Comparison of ENCODE assay signal across 9 cellular contexts in the genomic region with DNA sequence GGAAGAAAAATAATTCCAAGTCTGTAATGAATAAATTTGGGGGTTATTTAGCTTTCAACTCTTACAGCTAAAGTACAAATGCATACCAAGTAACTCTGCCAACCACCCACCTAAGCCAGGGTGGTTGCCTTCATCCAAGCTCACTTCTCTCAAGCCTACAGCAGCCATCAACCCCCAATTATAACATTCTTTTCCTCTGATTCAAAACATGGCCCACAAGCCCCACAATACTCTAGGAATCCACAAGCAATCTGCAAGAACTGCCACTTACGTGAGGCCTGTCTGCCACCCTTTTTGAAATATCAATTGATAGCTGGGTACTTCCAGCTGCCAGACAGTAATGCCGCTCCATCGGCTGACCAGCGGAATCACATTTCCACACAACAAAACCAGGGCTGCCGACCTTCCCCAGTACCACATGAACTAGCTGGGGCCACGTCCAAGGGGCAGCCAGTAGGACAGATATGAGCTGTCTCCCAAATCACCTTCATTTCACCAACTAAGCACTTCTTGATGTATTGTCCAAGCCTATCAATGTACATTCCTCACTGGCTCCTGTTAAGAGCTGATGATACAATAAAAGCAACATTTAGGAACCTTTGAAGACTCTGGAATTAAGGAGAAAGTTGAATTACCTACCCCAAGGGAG. TPM values are rescaled to one million over a fixed set of nuclear protein-coding genes. Genes with fewer than 3 reads are reported as not detected.
DNase-seq lines count a peak whose midpoint lies in the region; ATAC-seq, FAIRE-seq and TF ChIP-seq lines count a peak whose summit lies in the region.
"Had no signal": no experiment of that assay in that cellular context is flagged by ENCODE, and none has a peak within 500 bp of the region (broad histone marks: within the 10 kb centered on the region; RNA-seq: fewer than 3 reads in every experiment).

No MANE protein-coding gene starts in this region.

- FAIRE-seq in GM12878 (lab: Jason Lieb, UNC), result no peak

- no peak for ATAC-seq in CD4-positive, alpha-beta T cell (ENCODE audit: poor library complexity)
- ATAC-seq in GM12878 (no peak), naive B cell (ENCODE audit: low read depth in 2 of 2) (no peak), right cardiac atrium (no peak)

- intact Hi-C loops in CD4-positive, alpha-beta T cell (cut with DNase I, micrococcal nuclease), result loop anchor here (5.0 to 10.0 kb wide), 7 partner anchors 353 to 1580 kb away; a partner anchor contains a TSS
- intact Hi-C loops in GM12878 (cut with micrococcal nuclease; ENCODE audit: unreplicated experiment), result no loop called here
- intact Hi-C loops in right cardiac atrium (cut with DNase I), result no loop called here

- TF ChIP-seq CTCF in CD4-positive, alpha-beta T cell (IDR thresholded peaks at IDR 0.05), result no peak
- TF ChIP-seq CTCF in GM12878 (IDR thresholded peaks at IDR 0.05 in 2 of 3, conservative IDR thresholded peaks at IDR 0.05 in 1 of 3; ENCODE audit: control insufficient read depth in 2 of 3, extremely low read depth in 1 of 3, insufficient read depth in 1 of 3, low read depth in 3 of 3, low read length in 3 of 3), result no peak
- TF ChIP-seq CTCF in GM10266 (IDR thresholded peaks at IDR 0.05; ENCODE audit: control insufficient read depth, insufficient read depth, low read depth, missing control alignments), result no peak
- TF ChIP-seq CTCF in WERI-Rb-1 (IDR thresholded peaks at IDR 0.05; ENCODE audit: low read depth, low read length), result no peak

- H3K4me3 ChIP-seq in GM12878 (peak overlapping the region; percentile 80), right cardiac atrium (ENCODE audit: low read length) (no peak overlapping the region), WERI-Rb-1 (ENCODE audit: low read depth, low read length) (no peak overlapping the region)
- H3K4me3 ChIP-seq: SJCRH30 had no signal

- H2AFZ ChIP-seq in GM12878 (ENCODE audit: control insufficient read depth, low read depth, low read length), result no peak overlapping the region

- TF ChIP-seq POLR2A in GM12878 (IDR thresholded peaks at IDR 0.05; ENCODE audit: low read depth, low read length), result no peak

- DNase-seq in CD4-positive, alpha-beta T cell, result no peak
- DNase-seq in GM12878 (ENCODE audit: low read depth, low spot score), result no peak
- DNase-seq in naive B cell, result no peak
- DNase-seq in right cardiac atrium, result no peak
- DNase-seq in GM10266 (ENCODE audit: extremely low spot score), result no peak
- no peak for DNase-seq in dermis blood vessel endothelial cell
- no peak for DNase-seq in WERI-Rb-1
- DNase-seq: SJCRH30 had no signal

- peaks cover 7% of the 10 kb centered on the region; the same call in 1 of the 2 replicates for H4K20me1 ChIP-seq in GM12878 (ENCODE audit: control insufficient read depth, insufficient read depth)

- SMC1A ChIA-PET in GM12878 (lab: Charles Lee; ENCODE audit: uncharacterized antibody, unreplicated experiment), result interaction anchor here (0.6 to 8.1 kb wide), 14 partner anchors 9 to 570 kb away, joined by 3 to 108 read pairs (median 4); no protein-coding TSS in a partner anchor

- H3K36me3 ChIP-seq in KOPT-K1 (ENCODE audit: insufficient read depth, low read length) (peaks cover 42% of the 10 kb centered on the region), GM12878 (ENCODE audit: control insufficient read depth in 2 of 2, insufficient read depth in 2 of 2, low read length in 1 of 2) (peaks cover 1 to 24% of the 10 kb centered on the region in 2 experiments), WERI-Rb-1 (peaks cover 4% of the 10 kb centered on the region; the same call in 1 of the 2 replicates)

- H3K27ac ChIP-seq in CD4-positive, alpha-beta T cell (ENCODE audit: low read depth, low read length), result no peak overlapping the region
- H3K27ac ChIP-seq in KOPT-K1 (ENCODE audit: low read depth, low read length, poor library complexity, severe bottlenecking), result peak overlapping the region; percentile 93
- H3K27ac ChIP-seq in GM12878 (ENCODE audit: control insufficient read depth, insufficient read depth), result peak overlapping the region; percentile 48
- no peak overlapping the region for H3K27ac ChIP-seq in right cardiac atrium (ENCODE audit: low read length)
- no peak overlapping the region for H3K27ac ChIP-seq in WERI-Rb-1
- H3K27ac ChIP-seq: SJCRH30 had no signal

- peaks cover 66% of the 10 kb centered on the region for H3K4me1 Mint-ChIP-seq in CD4-positive, alpha-beta T cell (ENCODE audit: low read depth)
- peaks cover 46 to 61% (median 50%) of the 10 kb centered on the region in 3 donors for H3K4me1 Mint-ChIP-seq in naive B cell

- H3K4me2 ChIP-seq in GM12878 (ENCODE audit: control insufficient read depth, insufficient read depth), result peak overlapping the region; percentile 99

- H3K79me2 ChIP-seq in GM12878 (ENCODE audit: control insufficient read depth, insufficient read depth, low read length), result peaks cover 73% of the 10 kb centered on the region

- H3K9ac ChIP-seq in GM12878 (ENCODE audit: control insufficient read depth, insufficient read depth, low read length), result 0 out of 2 replicates have a peak overlapping the region, but pooled peaks have one; percentile 2

- H3K9me3 Mint-ChIP-seq in CD4-positive, alpha-beta T cell, result no peaks in the 10 kb centered on the region
- H3K9me3 Mint-ChIP-seq in naive B cell, result no peaks in the 10 kb centered on the region

- H3K9me3 ChIP-seq in CD4-positive, alpha-beta T cell (ENCODE audit: control insufficient read depth, low read length), result no peaks in the 10 kb centered on the region
- H3K9me3 ChIP-seq in KOPT-K1 (ENCODE audit: insufficient read depth, low read length, poor library complexity, severe bottlenecking) (no peaks in the 10 kb centered on the region), GM12878 (replicated peaks; ENCODE audit: control insufficient read depth, insufficient read depth, low read length) (no peaks in the 10 kb centered on the region), right cardiac atrium (ENCODE audit: control insufficient read depth, low read length) (no peaks in the 10 kb centered on the region), WERI-Rb-1 (ENCODE audit: severe bottlenecking) (no peaks in the 10 kb centered on the region)
- H3K9me3 ChIP-seq: SJCRH30 had no signal

- WGBS in GM12878 (ENCODE audit: insufficient coverage, insufficient replicate concordance, low lambda C conversion rate, missing lambda C conversion rate), result 76% methylated on average over 6 of the region's 6 CpGs
- 78% methylated on average over 6 of the region's 6 CpGs for WGBS in right cardiac atrium

- BruUV-seq in GM12878 (replicated peaks; lab: Mats Ljungman, UMichigan), result no TSS peak

- H3K36me3 Mint-ChIP-seq in CD4-positive, alpha-beta T cell (ENCODE audit: low read depth), result peaks cover 63% of the 10 kb centered on the region
- peaks cover 0 to 12% of the 10 kb centered on the region in 2 donors for H3K36me3 Mint-ChIP-seq in naive B cell

- RAD21 ChIA-PET in GM12878 (lab: Charles Lee; ENCODE audit: unreplicated experiment), result interaction anchor here (0.7 to 2.4 kb wide), 12 partner anchors 8 to 446 kb away, joined by 3 to 22 read pairs (median 4); no protein-coding TSS in a partner anchor

- CTCF ChIA-PET in CD4-positive, alpha-beta T cell (lab: Charles Lee), result interaction anchor here (1.0 to 1.2 kb wide), 2 partner anchors 20 to 50 kb away, joined by 3 read pairs; no protein-coding TSS in a partner anchor
- CTCF ChIA-PET in GM12878 (lab: Yijun Ruan, JAX), result interaction anchor here (0.6 to 3.7 kb wide), 9 partner anchors 11 to 640 kb away, joined by 3 to 42 read pairs (median 4); no protein-coding TSS in a partner anchor

- TF ChIP-seq RAD21 in GM12878 (IDR thresholded peaks at IDR 0.05; ENCODE audit: insufficient read depth, low read depth, low read length), result no peak

- TF ChIP-seq EP300 in GM12878 (IDR thresholded peaks at IDR 0.05; ENCODE audit: borderline replicate concordance in 1 of 2, control insufficient read depth in 1 of 2, low read depth in 2 of 2, low read length in 2 of 2), result no peak

- POLR2A ChIA-PET in CD4-positive, alpha-beta T cell (lab: Charles Lee), result interaction anchor here (1.3 to 8.1 kb wide), 4 partner anchors 10 to 638 kb away, joined by 5 to 280 read pairs (median 67); a partner anchor contains a TSS
- POLR2A ChIA-PET in GM12878 (lab: Charles Lee), result interaction anchor here (0.6 to 2.2 kb wide), 7 partner anchors 9 to 1424 kb away, joined by 3 to 11 read pairs (median 5); a partner anchor contains a TSS

- H3K4me1 ChIP-seq in GM12878 (ENCODE audit: control insufficient read depth, insufficient read depth, low read length) (peaks cover 19% of the 10 kb centered on the region), right cardiac atrium (ENCODE audit: control insufficient read depth, insufficient read depth, low read length) (peaks cover 9% of the 10 kb centered on the region)

- no peaks in the 10 kb centered on the region for H3K27me3 Mint-ChIP-seq in CD4-positive, alpha-beta T cell
- H3K27me3 Mint-ChIP-seq in naive B cell, result no peaks in the 10 kb centered on the region

- H3K27me3 ChIP-seq in CD4-positive, alpha-beta T cell (ENCODE audit: control insufficient read depth, insufficient read depth, low read length), result no peaks in the 10 kb centered on the region
- H3K27me3 ChIP-seq in GM12878 (replicated peaks in 1 of 2; ENCODE audit: control insufficient read depth in 2 of 2, insufficient read depth in 2 of 2, low read length in 1 of 2), result no peaks in the 10 kb centered on the region
- no peaks in the 10 kb centered on the region for H3K27me3 ChIP-seq in right cardiac atrium (ENCODE audit: control insufficient read depth, insufficient read depth)
- no peaks in the 10 kb centered on the region for H3K27me3 ChIP-seq in WERI-Rb-1 (ENCODE audit: insufficient read depth, low read depth, severe bottlenecking)
- H3K27me3 ChIP-seq: SJCRH30 had no signal

- in situ Hi-C loops in GM12878 (cut with MboI), result no loop called here

- peak overlapping the region; percentile 79 for H3K4me3 Mint-ChIP-seq in CD4-positive, alpha-beta T cell
- H3K4me3 Mint-ChIP-seq in naive B cell, result peak overlapping the region in 7 of 8 donors; percentile 35 to 86 (median 55)

- peak overlapping the region; percentile 65 for H3K27ac Mint-ChIP-seq in CD4-positive, alpha-beta T cell
- H3K27ac Mint-ChIP-seq in naive B cell, result peak overlapping the region in 4 of 6 donors; percentile 54 to 96 (median 74)

RNA-seq across cellular contexts. Expression of a gene that starts 3.2 kb away (rescaled TPM):
- total RNA-seq in CD4-positive, alpha-beta T cell, result 100 to 1,000 TPM; 118 to 129 TPM
- total RNA-seq in GM12878 (2013; cell fraction: nucleolus; rRNA removed), result 109 and 122 TPM in 2 replicates
- total RNA-seq in GM12878 (2014; rRNA removed), result 98.7 and 119 TPM in 2 replicates
- total RNA-seq in GM12878 (2014; rRNA removed; fragmentation: Illumina TruSeq; extraction: Trizol), result 114 and 115 TPM in 2 replicates
- total RNA-seq in GM12878 (2021), result 121 and 122 TPM in 2 replicates
- 23.2 TPM for polyA plus RNA-seq in GM12878 (2011; ENCODE audit: low read depth)
- polyA plus RNA-seq in GM12878 (2011; rRNA removed), result 107 and 150 TPM in 2 replicates
- 65.0 and 77.4 TPM in 2 replicates for polyA plus RNA-seq in GM12878 (2011; cell fraction: cytosol; rRNA removed)
- 58.7 and 70.0 TPM in 2 replicates for polyA plus RNA-seq in GM12878 (2011; cell fraction: nucleus; rRNA removed)
- 45.6 and 47.4 TPM in 2 replicates for polyA plus RNA-seq in GM12878 (2012)
- 113 and 134 TPM in 2 replicates for polyA plus RNA-seq in GM12878 (2014; fragmentation: Illumina TruSeq; extraction: Trizol)
- 100 to 1,000 TPM in 1 of 2 experiments, 10 to 100 TPM in 1; 81.8 to 120 TPM for polyA plus RNA-seq in GM12878 (2014; fragmentation: Nextera tagmentation; extraction: Ambion mirVana)
- polyA plus RNA-seq in GM12878 (2014; rRNA removed), result 77.6 and 82.7 TPM in 2 replicates
- 100 to 1,000 TPM; 169 to 178 TPM for polyA plus RNA-seq in GM12878 (2016; fragmentation: Nextera tagmentation; extraction: Ambion mirVana)
- polyA minus RNA-seq in GM12878 (2011; rRNA and poly(A)+ RNA removed), result 95.3 and 99.4 TPM in 2 replicates
- 31.2 and 33.1 TPM in 2 replicates for polyA minus RNA-seq in GM12878 (2011; cell fraction: cytosol; rRNA and poly(A)+ RNA removed)
- 50.9 and 107 TPM in 2 replicates for polyA minus RNA-seq in GM12878 (2011; cell fraction: nucleus; rRNA and poly(A)+ RNA removed)
- polyA plus RNA-seq in naive B cell (ENCODE audit: low read depth in 6 of 6), result 100 to 1,000 TPM; 112 to 165 (median 146) TPM
- total RNA-seq in right cardiac atrium, result 10 to 100 TPM; 16.6 to 21.6 (median 19.2) TPM
- 7.8 TPM for polyA plus RNA-seq in right cardiac atrium
- total RNA-seq in dermis blood vessel endothelial cell, result 132 and 156 TPM in 2 replicates

Comparison
In these comparisons a context has a peak if more than half of its experiments do, and no peak if none do; other contexts are left out.
1. H3K27ac ChIP-seq: peak in KOPT-K1 (single experiment) and GM12878 (single experiment); none in CD4-positive, alpha-beta T cell (single experiment), right cardiac atrium (single experiment) and WERI-Rb-1 (single experiment).
2. intact Hi-C loops: an anchor here in CD4-positive, alpha-beta T cell (5.0 to 10.0 kb wide); none called in GM12878 and right cardiac atrium.